In the genomic region with DNA sequence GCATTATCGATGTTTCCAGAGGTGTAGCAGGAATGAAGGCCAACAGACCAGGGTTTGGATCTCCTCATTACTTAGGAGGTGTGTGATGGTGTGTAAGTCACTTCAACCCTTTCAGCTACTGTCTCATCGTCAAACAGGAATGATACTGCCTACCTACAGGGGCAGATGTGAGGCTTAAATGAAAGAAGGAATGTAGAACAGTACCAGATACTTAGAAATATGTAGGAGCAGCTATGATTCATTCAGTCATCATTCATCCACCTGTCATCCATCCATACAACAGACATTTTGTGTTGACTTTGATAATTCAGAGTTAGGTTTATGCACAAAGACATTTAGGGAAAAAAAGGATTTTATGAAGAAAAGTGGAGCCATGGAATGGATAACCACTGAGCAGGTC, we compare ENCODE assay signal across 25 cellular contexts.
"Had no signal": no experiment of that assay in that cellular context is flagged by ENCODE, and none has a peak within 500 bp of the region (broad histone marks: within the 10 kb centered on the region; RNA-seq: fewer than 3 reads in every experiment).

No MANE protein-coding gene starts in this region.

- FAIRE-seq: islet of Langerhans had no signal

- H3K36me3 ChIP-seq: colonic mucosa, esophagus muscularis mucosa, heart right ventricle, lower lobe of right lung, ovary, sigmoid colon, tibial artery had no signal

- H3K27me3 ChIP-seq: colonic mucosa, esophagus muscularis mucosa, heart right ventricle, ovary, sigmoid colon, testis, tibial artery had no signal

- H3K27ac ChIP-seq: colonic mucosa, esophagus muscularis mucosa, heart right ventricle, lower lobe of right lung, ovary, psoas muscle, sigmoid colon, testis, tibial artery had no signal

- DNase-seq: colonic mucosa; effector CD8-positive, alpha-beta T cell; endodermal cell; foreskin melanocyte; glutamatergic neuron; heart right ventricle; kidney glomerular epithelial cell; left ventricle myocardium superior; lower lobe of right lung; natural killer cell; occipital lobe; ovary; posterior cingulate gyrus; psoas muscle; right cardiac atrium; sigmoid colon; stimulated activated CD4-positive, alpha-beta T cell treated with anti-CD3 and anti-CD28 coated beads, Interleukin-2, amount 100 ng/mL, for 24 hours; stimulated activated CD4-positive, alpha-beta T cell treated with anti-CD3 and anti-CD28 coated beads, Interleukin-4, amount 100 ng/mL, for 24 hours; stimulated activated naive CD4-positive, alpha-beta T cell treated with Interleukin-2 at 50 U/mL for 16 hours; substantia nigra; testis; tibial artery had no signal

- H3K9me3 ChIP-seq: colonic mucosa, esophagus muscularis mucosa, lower lobe of right lung, psoas muscle, sigmoid colon, testis, tibial artery had no signal

- H3K4me3 ChIP-seq: colonic mucosa, esophagus muscularis mucosa, heart right ventricle, lower lobe of right lung, ovary, psoas muscle, sigmoid colon, testis, tibial artery had no signal

- ATAC-seq: left ventricle myocardium superior; lower lobe of right lung; psoas muscle; right cardiac atrium; stimulated activated effector memory CD8-positive, alpha-beta T cell treated with anti-CD3 and anti-CD28 coated beads, Interleukin-12 subunit alpha, Interleukin-12 subunit beta, amount 100 ng/mL, for 72 hours had no signal

- H3K4me1 ChIP-seq: colonic mucosa, esophagus muscularis mucosa, lower lobe of right lung, psoas muscle, sigmoid colon, testis, tibial artery had no signal
